Comparison of ENCODE assay signal across 9 cellular contexts in genomic region chr5:78264600-78264999, GRCh38.
"Had no signal": no experiment of that assay in that cellular context is flagged by ENCODE, and none has a peak within 500 bp of the region (broad histone marks: within the 10 kb centered on the region; RNA-seq: fewer than 3 reads in every experiment).

No MANE protein-coding gene starts in this region.

- ATAC-seq: GM23338 had no signal

- H3K9ac ChIP-seq: KMS-11 had no signal

- H3K27ac ChIP-seq: KMS-11 had no signal

- DNase-seq: H9, HCEC 1CT, Karpas-422, KBM-7 had no signal

- FAIRE-seq: H1, H54, HTR-8/SVneo had no signal

- H2AFZ ChIP-seq: GM23338 had no signal

- H3K4me2 ChIP-seq: GM23338, KMS-11 had no signal

- H3K4me3 ChIP-seq: GM23338 had no signal
